ENCODE assay signal across 8 cellular contexts in genomic region chr17:68237369-68238172, GRCh38. TPM values are rescaled to one million over a fixed set of nuclear protein-coding genes. Genes with fewer than 3 reads are reported as not detected.
DNase-seq lines count a peak whose midpoint lies in the region; ATAC-seq lines count a peak whose summit lies in the region.
"Not testable (repeated sequence)": the region's sequence is repeated elsewhere in the genome, so short reads cannot be mapped to it uniquely, and the experiment has no call there.

No MANE protein-coding gene starts in this region.

- peaks cover 42% of the 10 kb centered on the region for H3K4me1 Mint-ChIP-seq in activated T-helper 17 cell treated with anti-CD3 and anti-CD28 coated beads, Interleukin-2, amount 50 U/mL, for 72 hours

- ATAC-seq in GM18870 (IDR thresholded peaks at IDR 0.05; ENCODE audit: unreplicated experiment), result peak; percentile 75
- peak; percentile 60 for ATAC-seq in GM21825 (IDR thresholded peaks at IDR 0.05; ENCODE audit: unreplicated experiment)
- ATAC-seq in HG03442 (IDR thresholded peaks at IDR 0.05; ENCODE audit: unreplicated experiment), result peak; percentile 63
- peak; percentile 65 for ATAC-seq in activated T-helper 17 cell treated with anti-CD3 and anti-CD28 coated beads, Interleukin-2, amount 50 U/mL, for 72 hours (replicated peaks)
- peak; percentile 13 for ATAC-seq in Right ventricle myocardium superior (ENCODE audit: poor library complexity)

- DNase-seq in SKM-1 treated with dmso at 0.1 percent for 144 hours (lab: John Stamatoyannopoulos, UW; ENCODE audit: unreplicated experiment), result peak; percentile 26
- not testable (repeated sequence) for DNase-seq in Right ventricle myocardium superior

- intact Hi-C loops in Right ventricle myocardium superior (cut with DNase I), result not testable (repeated sequence)

- not testable (repeated sequence) for H3K36me3 ChIP-seq in BLaER1

- peak overlapping the region; percentile 96 for H3K27ac Mint-ChIP-seq in activated T-helper 17 cell treated with anti-CD3 and anti-CD28 coated beads, Interleukin-2, amount 50 U/mL, for 72 hours

- not testable (repeated sequence) for H3K27me3 Mint-ChIP-seq in activated T-helper 17 cell treated with anti-CD3 and anti-CD28 coated beads, Interleukin-2, amount 50 U/mL, for 72 hours

- not testable (repeated sequence) for H3K27me3 ChIP-seq in BLaER1

- not testable (repeated sequence) for H3K9me3 ChIP-seq in BLaER1

- H3K27ac ChIP-seq in BLaER1 (peak overlapping the region; percentile 90), skin epidermis (peak overlapping the region in 20 of 21 experiments; percentile 5 to 95 (median 74))

- H3K9ac ChIP-seq in BLaER1, result peak overlapping the region; percentile 78

- H3K4me3 ChIP-seq in BLaER1, result peak overlapping the region; percentile 59
- not testable (repeated sequence) for H3K4me3 ChIP-seq in skin epidermis

- H3K4me2 ChIP-seq in BLaER1, result peak overlapping the region; percentile 98

- H3K4me3 Mint-ChIP-seq in activated T-helper 17 cell treated with anti-CD3 and anti-CD28 coated beads, Interleukin-2, amount 50 U/mL, for 72 hours, result peak overlapping the region; percentile 87

- H3K4me1 ChIP-seq in BLaER1, result peaks cover 62% of the 10 kb centered on the region

- not testable (repeated sequence) for H3K36me3 Mint-ChIP-seq in activated T-helper 17 cell treated with anti-CD3 and anti-CD28 coated beads, Interleukin-2, amount 50 U/mL, for 72 hours (ENCODE audit: low read depth)

- H3K9me3 Mint-ChIP-seq in activated T-helper 17 cell treated with anti-CD3 and anti-CD28 coated beads, Interleukin-2, amount 50 U/mL, for 72 hours, result not testable (repeated sequence)

- H4K20me1 ChIP-seq in BLaER1, result not testable (repeated sequence)

RNA-seq across cellular contexts. Expression of gene AMZ2, which starts 10.3 kb away (rescaled TPM):
- total RNA-seq in activated T-helper 17 cell treated with anti-CD3 and anti-CD28 coated beads, Interleukin-2, amount 50 U/mL, for 72 hours, result 100 to 1,000 TPM; 100 to 112 TPM
- total RNA-seq in Right ventricle myocardium superior, result 89.5 TPM

RNA-seq across cellular contexts. Expression of gene SLC16A6, which starts 53.4 kb away (rescaled TPM):
- total RNA-seq in activated T-helper 17 cell treated with anti-CD3 and anti-CD28 coated beads, Interleukin-2, amount 50 U/mL, for 72 hours, result 1 to 10 TPM in 1 of 2 donors, under 1 TPM in 1; 0.64 to 5.5 TPM
- 0.16 TPM for total RNA-seq in Right ventricle myocardium superior

RNA-seq across cellular contexts. Expression of gene ARSG, which starts 53.7 kb away (rescaled TPM):
- total RNA-seq in activated T-helper 17 cell treated with anti-CD3 and anti-CD28 coated beads, Interleukin-2, amount 50 U/mL, for 72 hours, result 1 to 10 TPM; 4.8 to 6.3 TPM
- total RNA-seq in Right ventricle myocardium superior, result 3.1 TPM

Comparison
In these comparisons a context has a peak if more than half of its experiments do, and no peak if none do; other contexts are left out.
1. ATAC-seq: peak in every context shown above with its lines; median percentile 75 in GM18870; 65 in activated T-helper 17 cell treated with anti-CD3 and anti-CD28 coated beads, Interleukin-2, amount 50 U/mL, for 72 hours; 63 in HG03442; 60 in GM21825; 13 in Right ventricle myocardium superior.